In the genomic region with DNA sequence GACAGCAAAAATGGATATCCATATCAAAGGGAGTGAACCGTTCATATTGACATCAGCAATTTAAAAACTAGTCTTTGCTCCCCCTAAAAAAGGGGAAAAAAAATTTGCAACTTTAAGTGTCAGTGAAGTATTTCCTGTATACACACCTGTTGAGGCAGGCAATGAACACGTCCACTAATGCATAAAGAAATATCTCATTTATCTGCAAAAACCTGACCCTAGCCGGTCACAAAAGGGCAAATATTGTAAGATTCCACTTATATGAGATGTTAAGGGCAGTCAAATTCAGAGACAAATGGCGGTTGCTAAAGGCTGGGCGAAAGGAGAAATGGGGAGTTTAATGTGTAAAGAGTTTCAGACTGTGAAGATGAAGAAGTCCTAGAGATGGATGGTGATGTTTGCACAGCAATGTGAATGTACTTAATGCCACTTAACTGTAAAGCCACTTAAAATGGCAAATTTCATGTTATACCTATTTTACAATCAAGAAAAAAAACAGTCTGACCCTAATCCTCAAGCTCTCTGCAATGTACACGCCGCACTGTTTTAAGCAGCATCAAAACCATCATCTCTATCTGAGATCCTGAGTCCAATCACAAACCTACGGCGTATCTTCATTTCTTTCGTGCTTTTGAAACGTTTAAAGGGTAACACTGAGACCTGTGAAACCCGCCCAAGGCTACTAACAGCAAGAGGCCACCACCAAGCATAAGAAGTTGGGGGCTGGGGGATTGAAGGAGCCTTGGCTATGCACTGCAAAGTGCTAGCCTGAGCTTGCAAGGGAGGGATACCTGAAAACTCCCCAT, we compare ENCODE assay signal across 8 cellular contexts. TPM values are rescaled to one million over a fixed set of nuclear protein-coding genes. Genes with fewer than 3 reads are reported as not detected.
DNase-seq lines count a peak whose midpoint lies in the region; ATAC-seq, FAIRE-seq and TF ChIP-seq lines count a peak whose summit lies in the region.

No MANE protein-coding gene starts in this region.

- no peak for ATAC-seq in activated CD4-positive, alpha-beta T cell treated with anti-CD3 and anti-CD28 coated beads for 36 hours
- ATAC-seq in T-helper 17 cell (no peak), GM18909 (IDR thresholded peaks at IDR 0.05; ENCODE audit: poor library complexity, unreplicated experiment) (no peak)

- POLR2A ChIA-PET in activated CD4-positive, alpha-beta T cell treated with anti-CD3 and anti-CD28 coated beads for 36 hours (lab: Charles Lee) = no interaction called here

- no peaks in the 10 kb centered on the region for H3K27me3 Mint-ChIP-seq in activated CD4-positive, alpha-beta T cell treated with anti-CD3 and anti-CD28 coated beads for 36 hours
- no peaks in the 10 kb centered on the region for H3K27me3 Mint-ChIP-seq in T-helper 17 cell
- H3K27me3 Mint-ChIP-seq in glutamatergic neuron (ENCODE audit: unreplicated experiment) = peaks cover 2% of the 10 kb centered on the region

- DNase-seq in activated CD4-positive, alpha-beta T cell treated with anti-CD3 and anti-CD28 coated beads for 36 hours = no peak
- no peak for DNase-seq in activated CD4-positive, alpha-beta T cell treated with anti-CD3 and anti-CD28 coated beads, Interleukin-2, amount 50 U/mL, for 48 hours
- DNase-seq in T-helper 17 cell (no peak), glutamatergic neuron (no peak), D721Med (ENCODE audit: insufficient read length, low spot score) (no peak), GOT3 (lab: John Stamatoyannopoulos, UW) (no peak)
- peak; percentile 7 for DNase-seq in stimulated activated CD8-positive, alpha-beta memory T cell treated with anti-CD3 and anti-CD28 coated beads, Interleukin-12 subunit alpha, Interleukin-12 subunit beta, amount 100 ng/mL, for 4 hours (ENCODE audit: low read depth)

- no peak for FAIRE-seq in D721Med (lab: Jason Lieb, UNC)

- TF ChIP-seq CTCF in glutamatergic neuron (IDR thresholded peaks at IDR 0.05; ENCODE audit: partially characterized antibody, unreplicated experiment) (no peak), D721Med (IDR thresholded peaks at IDR 0.05; ENCODE audit: insufficient read depth, missing control alignments) (no peak)

- H3K9me3 ChIP-seq in T-helper 17 cell (ENCODE audit: control insufficient read depth, low read length, poor library complexity, severe bottlenecking) = no peaks in the 10 kb centered on the region

- peak overlapping the region; percentile 92 for H3K4me3 Mint-ChIP-seq in activated CD4-positive, alpha-beta T cell treated with anti-CD3 and anti-CD28 coated beads for 36 hours
- H3K4me3 Mint-ChIP-seq in T-helper 17 cell = peak overlapping the region; percentile 82
- peak overlapping the region; percentile 96 for H3K4me3 Mint-ChIP-seq in glutamatergic neuron (ENCODE audit: unreplicated experiment)

- H3K27ac Mint-ChIP-seq in activated CD4-positive, alpha-beta T cell treated with anti-CD3 and anti-CD28 coated beads for 36 hours = peak overlapping the region; percentile 93
- H3K27ac Mint-ChIP-seq in T-helper 17 cell (peak overlapping the region; percentile 85), glutamatergic neuron (ENCODE audit: unreplicated experiment) (peak overlapping the region; percentile 85)

- CTCF ChIA-PET in activated CD4-positive, alpha-beta T cell treated with anti-CD3 and anti-CD28 coated beads for 36 hours (lab: Charles Lee) = no interaction called here

- intact Hi-C loops in activated CD4-positive, alpha-beta T cell treated with anti-CD3 and anti-CD28 coated beads for 36 hours (cut with DNase I, micrococcal nuclease) = no loop called here

- peaks cover 26% of the 10 kb centered on the region for H3K36me3 Mint-ChIP-seq in activated CD4-positive, alpha-beta T cell treated with anti-CD3 and anti-CD28 coated beads for 36 hours (ENCODE audit: low read depth)
- H3K36me3 Mint-ChIP-seq in T-helper 17 cell (ENCODE audit: low read depth) = peaks cover 3% of the 10 kb centered on the region
- no peaks in the 10 kb centered on the region for H3K36me3 Mint-ChIP-seq in glutamatergic neuron (ENCODE audit: unreplicated experiment)

- H3K9me3 Mint-ChIP-seq in activated CD4-positive, alpha-beta T cell treated with anti-CD3 and anti-CD28 coated beads for 36 hours (ENCODE audit: low read depth) = no peaks in the 10 kb centered on the region
- H3K9me3 Mint-ChIP-seq in glutamatergic neuron (ENCODE audit: unreplicated experiment) = peaks cover 6% of the 10 kb centered on the region

- H3K4me1 Mint-ChIP-seq in activated CD4-positive, alpha-beta T cell treated with anti-CD3 and anti-CD28 coated beads for 36 hours = peaks cover 28% of the 10 kb centered on the region
- H3K4me1 Mint-ChIP-seq in T-helper 17 cell (peaks cover 31% of the 10 kb centered on the region), glutamatergic neuron (ENCODE audit: low read depth, unreplicated experiment) (peaks cover 12% of the 10 kb centered on the region)

RNA-seq across cellular contexts. Expression of gene PARN, which starts 1.1 kb away (rescaled TPM):
- 10 to 100 TPM; 46.4 to 64.1 TPM for total RNA-seq in activated CD4-positive, alpha-beta T cell treated with anti-CD3 and anti-CD28 coated beads for 36 hours
- total RNA-seq in T-helper 17 cell (10 to 100 TPM; 29.0 to 31.6 TPM), glutamatergic neuron (ENCODE audit: unreplicated experiment) (26.2 TPM)

RNA-seq across cellular contexts. Expression of gene BFAR, which starts 3.7 kb away (rescaled TPM):
- 10 to 100 TPM; 54.8 to 57.5 TPM for total RNA-seq in activated CD4-positive, alpha-beta T cell treated with anti-CD3 and anti-CD28 coated beads for 36 hours
- total RNA-seq in T-helper 17 cell = 10 to 100 TPM; 41.6 to 42.5 TPM
- 70.7 TPM for total RNA-seq in glutamatergic neuron (ENCODE audit: unreplicated experiment)
